ENCODE assay signal across 3 cellular contexts in genomic region chr4:189228726-189229125, GRCh38.
"Had no signal": no experiment of that assay in that cellular context is flagged by ENCODE, and none has a peak within 500 bp of the region (broad histone marks: within the 10 kb centered on the region; RNA-seq: fewer than 3 reads in every experiment).

No MANE protein-coding gene starts in this region.

- ATAC-seq: GM12878 had no signal

- DNase-seq: GDM1, GF-D8 had no signal

- H3K4me3 ChIP-seq: GM12878 had no signal
